ENCODE assay signal across 11 cellular contexts in genomic region chr7:101804087-101804631, GRCh38. TPM values are rescaled to one million over a fixed set of nuclear protein-coding genes. Genes with fewer than 3 reads are reported as not detected.
DNase-seq lines count a peak whose midpoint lies in the region; ATAC-seq, FAIRE-seq and TF ChIP-seq lines count a peak whose summit lies in the region.
"Had no signal": no experiment of that assay in that cellular context is flagged by ENCODE, and none has a peak within 500 bp of the region (broad histone marks: within the 10 kb centered on the region; RNA-seq: fewer than 3 reads in every experiment).

No MANE protein-coding gene starts in this region.

- peak; percentile 6 for ATAC-seq in omental fat pad (ENCODE audit: low FRiP score)
- ATAC-seq in HG02763 (IDR thresholded peaks at IDR 0.05; ENCODE audit: unreplicated experiment) = no peak

- H3K4me2 ChIP-seq in OCI-LY7 (ENCODE audit: low read length) (peak overlapping the region; percentile 65), H1 (ENCODE audit: insufficient read depth in 1 of 2, low read depth in 2 of 2, low read length in 2 of 2) (peak overlapping the region; percentile 65 to 66)

- H2BK120ac ChIP-seq in H1 (replicated peaks; ENCODE audit: low read depth, low read length) = no peak overlapping the region

- BruUV-seq in OCI-LY7 (replicated peaks; lab: Mats Ljungman, UMichigan) = no TSS peak

- no peak for FAIRE-seq in H1 (lab: Jason Lieb, UNC)
- FAIRE-seq: colon had no signal

- no peak for TF ChIP-seq RAD21 in H1 (IDR thresholded peaks at IDR 0.05 in 1 of 2, conservative IDR thresholded peaks at IDR 0.05 in 1 of 2; ENCODE audit: low read depth in 2 of 2, low read length in 2 of 2)

- H3K4me3 ChIP-seq in OCI-LY7 (ENCODE audit: low read depth, low read length, poor library complexity, severe bottlenecking) (peak overlapping the region; percentile 51), H1 (ENCODE audit: extremely low read depth in 1 of 4, insufficient read depth in 2 of 4, low read depth in 3 of 4, low read length in 4 of 4) (peak overlapping the region in 3 of 4 experiments; percentile 26 to 48 (median 37); a peak in 4 of 8 replicates)

- peak overlapping the region; percentile 80 for H3K27ac ChIP-seq in OCI-LY7 (ENCODE audit: low read depth, low read length, poor library complexity, severe bottlenecking)
- no peak overlapping the region for H3K27ac ChIP-seq in H1 (ENCODE audit: low read depth, low read length)

- WGBS in H1 (ENCODE audit: extremely low coverage in 1 of 2, insufficient coverage in 1 of 2, insufficient read length in 1 of 2, insufficient replicate concordance in 2 of 2, low coverage in 1 of 2, low lambda C conversion rate in 2 of 2, missing lambda C conversion rate in 1 of 2), 2 experiments = 11% methylated on average over 10 of the region's 10 CpGs; no CpG with 5 or more reads in 1 of the 2 experiments

- no peak overlapping the region; a peak in 1 of 7 replicates for H3K9ac ChIP-seq in H1 (replicated peaks in 1 of 4; ENCODE audit: extremely low read depth in 1 of 4, low read depth in 3 of 4, low read length in 3 of 4)

- H3K4ac ChIP-seq in H1 (replicated peaks; ENCODE audit: insufficient read length, low read depth, low read length) = no peak overlapping the region

- DNase-seq in activated CD4-positive, alpha-beta memory T cell treated with anti-CD3 and anti-CD28 coated beads for 36 hours = peak; percentile 16
- no peak for DNase-seq in activated CD4-positive, alpha-beta memory T cell treated with anti-CD3 and anti-CD28 coated beads, Interleukin-2, amount 10 ng/mL, durations not matched to agents 7 days and 5 days
- DNase-seq in OCI-LY7 (ENCODE audit: low spot score) (peak; percentile 65), H1 (ENCODE audit: low read depth in 1 of 2, low spot score in 2 of 2) (peak in 1 of 2 experiments; percentile 25), omental fat pad (ENCODE audit: low spot score) (no peak), NCI-H2081 (lab: John Stamatoyannopoulos, UW) (no peak), amygdala (lab: John Stamatoyannopoulos, UW) (no peak)
- DNase-seq: NCI-H1694 had no signal

- peaks cover 17% of the 10 kb centered on the region for H3K4me1 Mint-ChIP-seq in activated CD4-positive, alpha-beta memory T cell treated with anti-CD3 and anti-CD28 coated beads for 36 hours (ENCODE audit: low read depth)
- H3K4me1 Mint-ChIP-seq in activated CD4-positive, alpha-beta memory T cell treated with anti-CD3 and anti-CD28 coated beads, Interleukin-2, amount 10 ng/mL, durations not matched to agents 7 days and 5 days = peaks cover 2% of the 10 kb centered on the region

- 0 out of 2 replicates have a peak overlapping the region, but pooled peaks have one; percentile 13 for H2BK5ac ChIP-seq in H1 (ENCODE audit: low read depth, low read length)

- no peak overlapping the region for H3K23ac ChIP-seq in H1 (ENCODE audit: insufficient read length)

- H4K8ac ChIP-seq in H1 (ENCODE audit: extremely low read depth, insufficient read depth, low read length) = no peak overlapping the region

- H3K9me3 ChIP-seq in OCI-LY7 (ENCODE audit: low read length) (no peaks in the 10 kb centered on the region), H1 (ENCODE audit: insufficient read depth in 2 of 2, low read depth in 1 of 2, low read length in 1 of 2) (no peaks in the 10 kb centered on the region)

- TF ChIP-seq CTCF in OCI-LY7 (conservative IDR thresholded peaks at IDR 0.05; ENCODE audit: low read length) (no peak), H1 (IDR thresholded peaks at IDR 0.05; ENCODE audit: control extremely low read depth in 1 of 3, insufficient read depth in 1 of 3, low read depth in 1 of 3, low read length in 3 of 3) (no peak), omental fat pad (IDR thresholded peaks at IDR 0.05) (no peak)

- peaks cover 78% of the 10 kb centered on the region for H3K4me1 ChIP-seq in OCI-LY7 (ENCODE audit: insufficient read depth, low read length, poor library complexity, severe bottlenecking)
- H3K4me1 ChIP-seq in H1 (replicated peaks in 1 of 4; ENCODE audit: control insufficient read depth in 3 of 4, insufficient read depth in 4 of 4, low read length in 3 of 4) = peaks cover 4 to 15% (median 8%) of the 10 kb centered on the region in 4 experiments; a peak in 5 of 7 replicates

- POLR2A ChIA-PET in activated CD4-positive, alpha-beta memory T cell treated with anti-CD3 and anti-CD28 coated beads for 36 hours (lab: Charles Lee) = no interaction called here
- POLR2A ChIA-PET in activated CD4-positive, alpha-beta memory T cell treated with anti-CD3 and anti-CD28 coated beads, Interleukin-2, amount 10 ng/mL, durations not matched to agents 7 days and 5 days (lab: Charles Lee) = no interaction called here
- POLR2A ChIA-PET in OCI-LY7 (lab: Charles Lee) = interaction anchor here (0.7 to 15.8 kb wide), 3 partner anchors 51 to 61 kb away, joined by 3 to 177 read pairs (median 6); no protein-coding TSS in a partner anchor
- POLR2A ChIA-PET in H1 (lab: Charles Lee; ENCODE audit: partially characterized antibody) = interaction anchor here (0.7 to 2.0 kb wide), 3 partner anchors 60 to 158 kb away, joined by 3 to 9 read pairs (median 4); no protein-coding TSS in a partner anchor

- H2BK12ac ChIP-seq in H1 (ENCODE audit: low read depth, low read length) = peak overlapping the region; percentile 2; the same call in 1 of the 2 replicates

- H3K18ac ChIP-seq in H1 (ENCODE audit: extremely low read depth, low read length) = no peak overlapping the region

- no peak for TF ChIP-seq POLR2A in H1 (IDR thresholded peaks at IDR 0.05; ENCODE audit: control extremely low read depth in 1 of 2, low read depth in 2 of 2, low read length in 2 of 2)

- no peak overlapping the region for H3K27ac Mint-ChIP-seq in activated CD4-positive, alpha-beta memory T cell treated with anti-CD3 and anti-CD28 coated beads for 36 hours
- no peak overlapping the region for H3K27ac Mint-ChIP-seq in activated CD4-positive, alpha-beta memory T cell treated with anti-CD3 and anti-CD28 coated beads, Interleukin-2, amount 10 ng/mL, durations not matched to agents 7 days and 5 days
- H3K27ac Mint-ChIP-seq: activated T-helper 2 cell treated with anti-CD3 and anti-CD28 coated beads, Interferon-gamma antibody, Interleukin-2, Interleukin-4, amounts not matched to agents 10 μg/mL and 5 μg/mL and 100 μg/mL, durations not matched to agents 14 hours and 24 hours and 36 hours had no signal

- H2AFZ ChIP-seq in OCI-LY7 (ENCODE audit: low read length) = peak overlapping the region; percentile 73; the same call in 1 of the 2 replicates
- H2AFZ ChIP-seq in H1 (ENCODE audit: low read length) = 0 out of 2 replicates have a peak overlapping the region, but pooled peaks have one; percentile 67

- H3K56ac ChIP-seq in H1 (replicated peaks; ENCODE audit: insufficient read length, low read depth, low read length) = no peak overlapping the region

- H2BK20ac ChIP-seq in H1 (ENCODE audit: low read length) = no peak overlapping the region

- H3K4me3 Mint-ChIP-seq in activated CD4-positive, alpha-beta memory T cell treated with anti-CD3 and anti-CD28 coated beads for 36 hours = no peak overlapping the region
- no peak overlapping the region for H3K4me3 Mint-ChIP-seq in activated CD4-positive, alpha-beta memory T cell treated with anti-CD3 and anti-CD28 coated beads, Interleukin-2, amount 10 ng/mL, durations not matched to agents 7 days and 5 days

- H3K36me3 ChIP-seq in OCI-LY7 (ENCODE audit: insufficient read depth, low read length) = no peaks in the 10 kb centered on the region
- H3K36me3 ChIP-seq in H1 (ENCODE audit: control insufficient read depth in 2 of 4, insufficient read depth in 4 of 4, low read length in 3 of 4) = no peaks in the 10 kb centered on the region

- peaks cover 11% of the 10 kb centered on the region for H3K27me3 Mint-ChIP-seq in activated CD4-positive, alpha-beta memory T cell treated with anti-CD3 and anti-CD28 coated beads for 36 hours
- H3K27me3 Mint-ChIP-seq in activated CD4-positive, alpha-beta memory T cell treated with anti-CD3 and anti-CD28 coated beads, Interleukin-2, amount 10 ng/mL, durations not matched to agents 7 days and 5 days = peaks cover 25% of the 10 kb centered on the region

- TF ChIP-seq EP300 in H1 (IDR thresholded peaks at IDR 0.05; ENCODE audit: borderline replicate concordance in 1 of 2, low read depth in 2 of 2, low read length in 2 of 2) = no peak

- H4K20me1 ChIP-seq in OCI-LY7 (ENCODE audit: insufficient read depth, low read length) = no peaks in the 10 kb centered on the region
- no peaks in the 10 kb centered on the region for H4K20me1 ChIP-seq in H1 (replicated peaks in 1 of 2; ENCODE audit: control insufficient read depth in 1 of 2, insufficient read depth in 2 of 2, low read length in 2 of 2)

- no peak overlapping the region for H4K91ac ChIP-seq in H1 (replicated peaks; ENCODE audit: insufficient read length, low read length)

- intact Hi-C loops in activated CD4-positive, alpha-beta memory T cell treated with anti-CD3 and anti-CD28 coated beads for 36 hours (cut with micrococcal nuclease) = no loop called here
- intact Hi-C loops in OCI-LY7 (cut with micrococcal nuclease; ENCODE audit: unreplicated experiment) = loop anchor here (10.0 kb wide), 1 partner anchor 641 kb away; no protein-coding TSS in a partner anchor

- H3K36me3 Mint-ChIP-seq in activated CD4-positive, alpha-beta memory T cell treated with anti-CD3 and anti-CD28 coated beads for 36 hours = no peaks in the 10 kb centered on the region
- no peaks in the 10 kb centered on the region for H3K36me3 Mint-ChIP-seq in activated CD4-positive, alpha-beta memory T cell treated with anti-CD3 and anti-CD28 coated beads, Interleukin-2, amount 10 ng/mL, durations not matched to agents 7 days and 5 days (ENCODE audit: low read depth)

- no peaks in the 10 kb centered on the region for H3K9me3 Mint-ChIP-seq in activated CD4-positive, alpha-beta memory T cell treated with anti-CD3 and anti-CD28 coated beads for 36 hours
- no peaks in the 10 kb centered on the region for H3K9me3 Mint-ChIP-seq in activated CD4-positive, alpha-beta memory T cell treated with anti-CD3 and anti-CD28 coated beads, Interleukin-2, amount 10 ng/mL, durations not matched to agents 7 days and 5 days
- H3K9me3 Mint-ChIP-seq: activated T-helper 2 cell treated with anti-CD3 and anti-CD28 coated beads, Interferon-gamma antibody, Interleukin-2, Interleukin-4, amounts not matched to agents 10 μg/mL and 5 μg/mL and 100 μg/mL, durations not matched to agents 14 hours and 24 hours and 36 hours had no signal

- no peaks in the 10 kb centered on the region for H3K79me1 ChIP-seq in H1 (ENCODE audit: low read depth, low read length)

- H2AK5ac ChIP-seq in H1 (ENCODE audit: low read depth, low read length) = no peak overlapping the region

- H3K14ac ChIP-seq in H1 (ENCODE audit: insufficient read length) = no peak overlapping the region

- CTCF ChIA-PET in activated CD4-positive, alpha-beta memory T cell treated with anti-CD3 and anti-CD28 coated beads for 36 hours (lab: Charles Lee) = interaction anchor here (1.2 kb wide), 1 partner anchor 12 kb away, joined by 3 read pairs; no protein-coding TSS in a partner anchor
- CTCF ChIA-PET in activated CD4-positive, alpha-beta memory T cell treated with anti-CD3 and anti-CD28 coated beads, Interleukin-2, amount 10 ng/mL, durations not matched to agents 7 days and 5 days (lab: Charles Lee) = interaction anchor here (1.5 kb wide), 1 partner anchor 59 kb away, joined by 4 read pairs; no protein-coding TSS in a partner anchor
- CTCF ChIA-PET in OCI-LY7 (lab: Charles Lee; ENCODE audit: unreplicated experiment) = no interaction called here
- CTCF ChIA-PET in H1 (lab: Charles Lee; ENCODE audit: partially characterized antibody) = interaction anchor here (0.6 to 4.1 kb wide), 25 partner anchors 8 to 440 kb away, joined by 3 to 24 read pairs (median 6); partner anchors contain the start of gene CUX1

- H3K79me2 ChIP-seq in OCI-LY7 (ENCODE audit: insufficient read depth, low read depth, low read length) (no peaks in the 10 kb centered on the region), H1 (ENCODE audit: control insufficient read depth in 1 of 2, insufficient read depth in 2 of 2, low read length in 2 of 2) (no peaks in the 10 kb centered on the region)

- peaks cover 5% of the 10 kb centered on the region; the same call in 1 of the 2 replicates for H3K23me2 ChIP-seq in H1 (ENCODE audit: low read depth, low read length)

- no peak overlapping the region for H2BK15ac ChIP-seq in H1 (ENCODE audit: low read length)

- H3K9me2 ChIP-seq in OCI-LY7 (ENCODE audit: insufficient read depth, low read length) = no peaks in the 10 kb centered on the region

- no peak overlapping the region for H4K5ac ChIP-seq in H1 (ENCODE audit: insufficient read length, low read depth, low read length)

- peaks cover 0 to 7% (median 2%) of the 10 kb centered on the region in 4 experiments; a peak in 4 of 7 replicates for H3K27me3 ChIP-seq in H1 (replicated peaks in 1 of 4; ENCODE audit: control insufficient read depth in 3 of 4, extremely low read depth in 1 of 4, insufficient read depth in 3 of 4, low read length in 3 of 4)

RNA-seq across cellular contexts. Expression of gene CUX1, which starts 13.3 kb away (rescaled TPM):
- total RNA-seq in activated CD4-positive, alpha-beta memory T cell treated with anti-CD3 and anti-CD28 coated beads for 36 hours = 10 to 100 TPM; 25.1 TPM
- 10 to 100 TPM; 21.1 to 22.4 TPM for total RNA-seq in activated CD4-positive, alpha-beta memory T cell treated with anti-CD3 and anti-CD28 coated beads, Interleukin-2, amount 10 ng/mL, durations not matched to agents 7 days and 5 days
- total RNA-seq in OCI-LY7 (2014; rRNA removed; shearing (Covaris generic)) = 131 and 143 TPM in 2 replicates
- total RNA-seq in OCI-LY7 (2022) = 199 and 247 TPM in 2 replicates
- total RNA-seq in H1 (2021; fragmentation: NEBNext Ultra II Directional; extraction: Animal tissue kit (Norgen Biotek cat#: 25700)) = 53.8 and 65.9 TPM in 2 replicates
- polyA plus RNA-seq in H1 (2011; rRNA removed) = 21.6 and 33.1 TPM in 2 replicates
- 17.0 TPM for polyA plus RNA-seq in H1 (2011; cell fraction: cytosol; rRNA removed)
- 36.0 TPM for polyA plus RNA-seq in H1 (2011; cell fraction: nucleus; rRNA removed)
- polyA plus RNA-seq in H1 (2012, experiment 1 of 2) = 21.0 to 31.0 TPM (median 29.1 TPM) in 4 replicates
- polyA plus RNA-seq in H1 (2012, experiment 2 of 2) = 18.8 TPM
- polyA plus RNA-seq in H1 (2013, experiment 1 of 2) = 32.6 TPM
- polyA plus RNA-seq in H1 (2013, experiment 2 of 2) = 35.1 TPM
- polyA minus RNA-seq in H1 (2011; rRNA and poly(A)+ RNA removed) = 34.6 and 44.1 TPM in 2 replicates
- 30.0 TPM for polyA minus RNA-seq in H1 (2011; cell fraction: cytosol; rRNA and poly(A)+ RNA removed)
- 71.2 TPM for polyA minus RNA-seq in H1 (2011; cell fraction: nucleus; rRNA and poly(A)+ RNA removed)
- total RNA-seq in omental fat pad = 100 to 1,000 TPM in 1 of 4 donors, 10 to 100 TPM in 3; 67.6 to 141 (median 75.7) TPM

Comparison
In these comparisons a context has a peak if more than half of its experiments do, and no peak if none do; other contexts are left out.
1. DNase-seq: peak in activated CD4-positive, alpha-beta memory T cell treated with anti-CD3 and anti-CD28 coated beads for 36 hours (single experiment) and OCI-LY7 (single experiment); none in activated CD4-positive, alpha-beta memory T cell treated with anti-CD3 and anti-CD28 coated beads, Interleukin-2, amount 10 ng/mL, durations not matched to agents 7 days and 5 days (single experiment), omental fat pad (single experiment), NCI-H2081 (0 of 2) and amygdala (0 of 56).
2. POLR2A ChIA-PET loops: an anchor here in OCI-LY7 (0.7 to 15.8 kb wide) and H1 (0.7 to 2.0 kb wide); none called in activated CD4-positive, alpha-beta memory T cell treated with anti-CD3 and anti-CD28 coated beads for 36 hours and activated CD4-positive, alpha-beta memory T cell treated with anti-CD3 and anti-CD28 coated beads, Interleukin-2, amount 10 ng/mL, durations not matched to agents 7 days and 5 days.